In genomic region chr21:40356644-40357043, GRCh38 we compare ENCODE assay signal across 25 cellular contexts.
"Had no signal": no experiment of that assay in that cellular context is flagged by ENCODE, and none has a peak within 500 bp of the region (broad histone marks: within the 10 kb centered on the region; RNA-seq: fewer than 3 reads in every experiment).

No MANE protein-coding gene starts in this region.

- H3K27ac ChIP-seq: epithelial cell of prostate, gastroesophageal sphincter, heart right ventricle, lower lobe of right lung, psoas muscle, sigmoid colon, stomach, thyroid gland had no signal

- H3K4me1 Mint-ChIP-seq: immature natural killer cell; natural killer cell; stimulated activated effector memory CD8-positive, alpha-beta T cell treated with anti-CD3 and anti-CD28 coated beads, Interleukin-12 subunit alpha, Interleukin-12 subunit beta, amount 100 ng/mL, for 72 hours had no signal

- H3K4me1 ChIP-seq: gastroesophageal sphincter, heart right ventricle, lower lobe of right lung, psoas muscle, sigmoid colon, stomach, thyroid gland had no signal

- ATAC-seq: effector memory CD8-positive, alpha-beta T cell; esophagus mucosa; gastroesophageal sphincter; heart right ventricle; left ventricle myocardium superior; lower lobe of right lung; natural killer cell; psoas muscle; right cardiac atrium; stimulated activated effector memory CD8-positive, alpha-beta T cell treated with anti-CD3 and anti-CD28 coated beads, Interleukin-12 subunit alpha, Interleukin-12 subunit beta, amount 100 ng/mL, for 72 hours had no signal

- H3K27ac Mint-ChIP-seq: effector memory CD8-positive, alpha-beta T cell; immature natural killer cell; natural killer cell; stimulated activated effector memory CD8-positive, alpha-beta T cell treated with anti-CD3 and anti-CD28 coated beads, Interleukin-12 subunit alpha, Interleukin-12 subunit beta, amount 100 ng/mL, for 72 hours had no signal

- H3K36me3 ChIP-seq: gastroesophageal sphincter, heart right ventricle, lower lobe of right lung, sigmoid colon, stomach, thyroid gland had no signal

- H3K4me3 ChIP-seq: gastroesophageal sphincter, heart right ventricle, lower lobe of right lung, psoas muscle, sigmoid colon, stomach, thyroid gland had no signal

- H3K27me3 Mint-ChIP-seq: effector memory CD8-positive, alpha-beta T cell had no signal

- H3K36me3 Mint-ChIP-seq: immature natural killer cell; natural killer cell; stimulated activated effector memory CD8-positive, alpha-beta T cell treated with anti-CD3 and anti-CD28 coated beads, Interleukin-12 subunit alpha, Interleukin-12 subunit beta, amount 100 ng/mL, for 72 hours had no signal

- H3K27me3 ChIP-seq: gastroesophageal sphincter, heart right ventricle, sigmoid colon, stomach, thyroid gland had no signal

- H3K4me3 Mint-ChIP-seq: effector memory CD8-positive, alpha-beta T cell; immature natural killer cell; natural killer cell; stimulated activated effector memory CD8-positive, alpha-beta T cell treated with anti-CD3 and anti-CD28 coated beads, Interleukin-12 subunit alpha, Interleukin-12 subunit beta, amount 100 ng/mL, for 72 hours had no signal

- H3K9me3 ChIP-seq: gastroesophageal sphincter, lower lobe of right lung, psoas muscle, sigmoid colon, stomach, thyroid gland had no signal

- DNase-seq: cerebellar nuclear complex; cortex of kidney; effector memory CD8-positive, alpha-beta T cell; foreskin fibroblast; heart right ventricle; hippocampal formation; immature natural killer cell; islet precursor cell; left ventricle myocardium superior; lower lobe of right lung; natural killer cell; nucleus accumbens; psoas muscle; right cardiac atrium; sigmoid colon; stimulated activated CD4-positive, alpha-beta T cell treated with anti-CD3 and anti-CD28 coated beads, Interleukin-2, amount 100 ng/mL, for 24 hours; stimulated activated CD4-positive, alpha-beta T cell treated with anti-CD3 and anti-CD28 coated beads, Interleukin-4, amount 100 ng/mL, for 24 hours; stimulated activated naive CD4-positive, alpha-beta T cell treated with Interleukin-2 at 50 U/mL for 16 hours; stomach; thyroid gland; trophoblast cell had no signal
